In genomic region chr11:57711414-57712255, GRCh38 we compare ENCODE assay signal across 8 cellular contexts. TPM values are rescaled to one million over a fixed set of nuclear protein-coding genes. Genes with fewer than 3 reads are reported as not detected.
DNase-seq lines count a peak whose midpoint lies in the region; ATAC-seq and TF ChIP-seq lines count a peak whose summit lies in the region.

Gene MED19 (minus strand): TSS chr11:57712215. CDS start chr11:57712179, 36 bp downstream.

- H3K4me1 ChIP-seq in BE2C (no peaks in the 10 kb centered on the region), duodenal mucosa (ENCODE audit: control insufficient read depth in 1 of 2, insufficient read depth in 2 of 2, low read length in 2 of 2) (peaks cover 23 to 26% of the 10 kb centered on the region in 2 donors)

- H3K27me3 Mint-ChIP-seq in memory B cell = no peaks in the 10 kb centered on the region

- H3K4me3 ChIP-seq in BE2C (ENCODE audit: low read depth, low read length) (peak within 1 kb of the TSS; percentile 98), duodenal mucosa (ENCODE audit: low read depth in 1 of 2, low read length in 2 of 2) (peak within 1 kb of the TSS; percentile 96 to 98)

- DNase-seq in BE2C (peak; percentile 50), NCI-H748 (lab: John Stamatoyannopoulos, UW; ENCODE audit: unreplicated experiment) (peak; percentile 98), memory B cell (ENCODE audit: low spot score in 2 of 2) (peak; percentile 72 to 74)
- peak; percentile 73 to 77 for DNase-seq in activated CD4-positive, alpha-beta T cell treated with anti-CD3 and anti-CD28 coated beads, Interleukin-2, amount 50 U/mL, for 48 hours
- peak; percentile 49 for DNase-seq in stimulated activated CD8-positive, alpha-beta memory T cell treated with anti-CD3 and anti-CD28 coated beads, Interleukin-12 subunit alpha, Interleukin-12 subunit beta, amount 100 ng/mL, for 1 hour (ENCODE audit: low read depth)

- H3K27ac ChIP-seq in duodenal mucosa (ENCODE audit: low read depth, low read length) = peak within 1 kb of the TSS; percentile 92

- peak within 1 kb of the TSS; percentile 88 to 97 for H3K9ac ChIP-seq in duodenal mucosa (ENCODE audit: low read depth in 1 of 2, low read length in 2 of 2)

- no peaks in the 10 kb centered on the region for H3K9me3 ChIP-seq in BE2C
- H3K9me3 ChIP-seq in duodenal mucosa (ENCODE audit: control insufficient read depth in 1 of 2, low read length in 2 of 2) = no peaks in the 10 kb centered on the region

- no peak for TF ChIP-seq CTCF in BE2C (IDR thresholded peaks at IDR 0.05; ENCODE audit: low read depth, low read length)

- peaks cover 28% of the 10 kb centered on the region for H3K4me1 Mint-ChIP-seq in memory B cell

- H3K36me3 Mint-ChIP-seq in memory B cell = peaks cover 8% of the 10 kb centered on the region

- H3K9me3 Mint-ChIP-seq in memory B cell = no peaks in the 10 kb centered on the region

- ATAC-seq in GM19328 (IDR thresholded peaks at IDR 0.05; ENCODE audit: unreplicated experiment) (peak; percentile 39), HG03520 (IDR thresholded peaks at IDR 0.05; ENCODE audit: unreplicated experiment) (peak; percentile 41), memory B cell (ENCODE audit: low read depth) (peak; percentile 50)

- no peaks in the 10 kb centered on the region; the same call in 1 of the 2 replicates for H3K36me3 ChIP-seq in BE2C
- H3K36me3 ChIP-seq in duodenal mucosa (ENCODE audit: control insufficient read depth in 1 of 2, insufficient read depth in 2 of 2, low read length in 2 of 2) = no peaks in the 10 kb centered on the region

- peak within 1 kb of the TSS; percentile 95 for H3K27ac Mint-ChIP-seq in memory B cell

- H3K27me3 ChIP-seq in BE2C = no peaks in the 10 kb centered on the region
- H3K27me3 ChIP-seq in duodenal mucosa (ENCODE audit: control insufficient read depth in 1 of 2, insufficient read depth in 2 of 2, low read length in 2 of 2) = no peaks in the 10 kb centered on the region

- H3K4me3 Mint-ChIP-seq in memory B cell = peak within 1 kb of the TSS; percentile 98

RNA-seq across cellular contexts. Expression of gene MED19, which starts in this region (rescaled TPM):
- polyA plus RNA-seq in BE2C (2012; ENCODE audit: insufficient read depth, insufficient read length, low read depth) = 54.9 TPM

Comparison
In these comparisons a context has a peak if more than half of its experiments do, and no peak if none do; other contexts are left out.
1. Peak in every context shown above with its lines: DNase-seq, ATAC-seq, H3K4me3 ChIP-seq and H3K27ac ChIP-seq.